ENCODE assay signal across 1 cellular context in the genomic region with DNA sequence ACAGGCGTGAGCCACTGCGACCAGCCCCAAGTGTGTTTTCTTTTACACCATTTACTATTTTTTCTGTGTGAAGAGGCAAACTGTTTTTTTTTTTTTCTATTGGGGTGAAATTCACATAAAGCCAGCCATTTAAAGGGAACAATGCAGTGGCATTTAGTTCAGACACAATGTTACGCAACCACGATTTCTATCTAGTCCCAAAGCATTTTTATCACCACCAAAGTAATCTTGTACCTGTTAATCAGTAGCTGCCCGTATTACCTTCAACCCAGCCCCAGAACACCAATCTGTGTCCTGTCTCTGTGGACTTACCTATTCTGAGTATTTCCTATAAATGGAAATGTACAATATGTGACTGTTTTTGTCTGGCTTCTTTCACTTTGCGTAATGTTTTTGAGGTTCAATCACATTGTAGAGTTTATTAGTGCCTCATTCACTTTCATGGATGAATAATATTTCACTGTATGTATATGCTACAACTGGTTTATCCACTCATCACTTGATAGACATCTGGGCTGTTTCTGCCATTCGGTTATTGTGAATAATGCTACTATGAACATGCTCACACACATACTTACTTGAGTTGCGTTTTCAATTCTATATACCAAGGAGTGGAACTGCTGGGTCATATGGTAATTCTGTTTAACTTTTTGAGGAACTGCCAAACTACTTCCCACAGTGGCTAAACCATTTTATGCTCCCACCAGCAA.
TF ChIP-seq lines count a peak whose summit lies in the region.

No MANE protein-coding gene starts in this region.

TF ChIP-seq in H1, 55 proteins besides CTCF, POLR2A, EP300 and RAD21:
- peak; percentile 85 for TF ChIP-seq CEBPB (IDR thresholded peaks at IDR 0.05; ENCODE audit: low read depth, low read length)
- no peak for TF ChIP-seq SRF (IDR thresholded peaks at IDR 0.05; ENCODE audit: low read depth, low read length)
TF ChIP-seq in H1: peak in this region for 1.
